Comparison of ENCODE assay signal across 17 cellular contexts in genomic region chr3:127678611-127679533, GRCh38. TPM values are rescaled to one million over a fixed set of nuclear protein-coding genes. Genes with fewer than 3 reads are reported as not detected.
DNase-seq lines count a peak whose midpoint lies in the region; ATAC-seq, FAIRE-seq and TF ChIP-seq lines count a peak whose summit lies in the region.
"Had no signal": no experiment of that assay in that cellular context is flagged by ENCODE, and none has a peak within 500 bp of the region (broad histone marks: within the 10 kb centered on the region; RNA-seq: fewer than 3 reads in every experiment).

No MANE protein-coding gene starts in this region.

- H3K27ac ChIP-seq in kidney (ENCODE audit: low read depth in 2 of 2, low read length in 2 of 2) (no peak overlapping the region), spleen (peak overlapping the region in 7 of 8 donors; percentile 44 to 96 (median 65))
- H3K27ac ChIP-seq: A549 had no signal

- no peaks in the 10 kb centered on the region for H3K27me3 Mint-ChIP-seq in activated CD8-positive, alpha-beta memory T cell treated with anti-CD3 and anti-CD28 coated beads, Interleukin-2, amount 10 ng/mL, durations not matched to agents 7 days and 5 days
- H3K27me3 Mint-ChIP-seq in T-helper 17 cell: no peaks in the 10 kb centered on the region
- H3K27me3 Mint-ChIP-seq: naive thymus-derived CD4-positive, alpha-beta T cell had no signal

- H3K27ac Mint-ChIP-seq in activated CD8-positive, alpha-beta memory T cell treated with anti-CD3 and anti-CD28 coated beads, Interleukin-2, amount 10 ng/mL, durations not matched to agents 7 days and 5 days: no peak overlapping the region
- peak overlapping the region; percentile 3 for H3K27ac Mint-ChIP-seq in T-helper 17 cell
- H3K27ac Mint-ChIP-seq: type B pancreatic cell had no signal

- no peak for TF ChIP-seq CTCF in kidney (IDR thresholded peaks at IDR 0.05; ENCODE audit: borderline replicate concordance, extremely low read depth, insufficient read depth)
- peak in 1 of 11 experiments; percentile 13 for TF ChIP-seq CTCF in spleen (IDR thresholded peaks at IDR 0.05 in 8 of 11, conservative IDR thresholded peaks at IDR 0.05 in 3 of 11)

- CTCF ChIA-PET in activated CD8-positive, alpha-beta memory T cell treated with anti-CD3 and anti-CD28 coated beads, Interleukin-2, amount 10 ng/mL, durations not matched to agents 7 days and 5 days (lab: Charles Lee): interaction anchor here (0.7 to 1.2 kb wide), 5 partner anchors 16 to 286 kb away, joined by 3 to 5 read pairs (median 3); no protein-coding TSS in a partner anchor

- H3K27me3 ChIP-seq in spleen (replicated peaks in 1 of 7): no peaks in the 10 kb centered on the region

- H3K4me3 Mint-ChIP-seq in activated CD8-positive, alpha-beta memory T cell treated with anti-CD3 and anti-CD28 coated beads, Interleukin-2, amount 10 ng/mL, durations not matched to agents 7 days and 5 days: no peak overlapping the region
- H3K4me3 Mint-ChIP-seq in T-helper 17 cell: no peak overlapping the region
- H3K4me3 Mint-ChIP-seq: naive thymus-derived CD4-positive, alpha-beta T cell; type B pancreatic cell had no signal

- no peaks in the 10 kb centered on the region for H3K36me3 Mint-ChIP-seq in activated CD8-positive, alpha-beta memory T cell treated with anti-CD3 and anti-CD28 coated beads, Interleukin-2, amount 10 ng/mL, durations not matched to agents 7 days and 5 days
- peaks cover 3% of the 10 kb centered on the region for H3K36me3 Mint-ChIP-seq in T-helper 17 cell (ENCODE audit: low read depth)
- H3K36me3 Mint-ChIP-seq: type B pancreatic cell had no signal

- no peak for FAIRE-seq in kidney (lab: Jason Lieb, UNC)
- FAIRE-seq: A549, astrocyte had no signal

- no peak overlapping the region for H3K9ac ChIP-seq in kidney (ENCODE audit: low read length in 2 of 2)

- H3K4me3 ChIP-seq in kidney (ENCODE audit: low read length in 2 of 2) (no peak overlapping the region), spleen (peak overlapping the region in 1 of 8 donors; percentile 46)
- H3K4me3 ChIP-seq: A549 had no signal

- DNase-seq in activated CD8-positive, alpha-beta memory T cell treated with anti-CD3 and anti-CD28 coated beads for 24 hours: peak; percentile 49
- DNase-seq in activated CD8-positive, alpha-beta memory T cell treated with anti-CD3 and anti-CD28 coated beads, Interleukin-2, amount 10 ng/mL, durations not matched to agents 7 days and 5 days: no peak
- no peak for DNase-seq in T-helper 17 cell
- peak; percentile 62 for DNase-seq in kidney
- DNase-seq in spleen: peak; percentile 88
- DNase-seq in SW480 (ENCODE audit: low spot score): no peak
- DNase-seq: Calu3; effector memory CD4-positive, alpha-beta T cell; foreskin melanocyte; NCI-H2171 treated with DMSO at 0.1 percent for 48 hours; stimulated activated CD4-positive, alpha-beta T cell treated with anti-CD3 and anti-CD28 coated beads, Interleukin-12 subunit alpha, Interleukin-12 subunit beta, amount 100 ng/mL, for 4 hours had no signal

- no peaks in the 10 kb centered on the region for H3K9me3 ChIP-seq in T-helper 17 cell (ENCODE audit: control insufficient read depth, low read length, poor library complexity, severe bottlenecking)
- H3K9me3 ChIP-seq in kidney (ENCODE audit: control insufficient read depth in 1 of 2, low read length in 2 of 2): no peaks in the 10 kb centered on the region
- no peaks in the 10 kb centered on the region for H3K9me3 ChIP-seq in spleen
- H3K9me3 ChIP-seq: A549 had no signal

- peaks cover under 1 to 3% of the 10 kb centered on the region in 2 donors for H3K4me1 ChIP-seq in kidney (ENCODE audit: control insufficient read depth in 1 of 2, insufficient read depth in 1 of 2, low read depth in 1 of 2, low read length in 2 of 2)
- peaks cover 2 to 100% (median 34%) of the 10 kb centered on the region in 6 donors for H3K4me1 ChIP-seq in spleen

- ATAC-seq in activated CD8-positive, alpha-beta memory T cell treated with anti-CD3 and anti-CD28 coated beads, Interleukin-2, amount 10 ng/mL, durations not matched to agents 7 days and 5 days: no peak
- ATAC-seq in T-helper 17 cell: no peak
- ATAC-seq in GM18861 (IDR thresholded peaks at IDR 0.05; ENCODE audit: unreplicated experiment): no peak
- no peak for ATAC-seq in GM21447 (IDR thresholded peaks at IDR 0.05; ENCODE audit: unreplicated experiment)
- ATAC-seq: naive thymus-derived CD4-positive, alpha-beta T cell had no signal

- no peak for TF ChIP-seq POLR2A in spleen (IDR thresholded peaks at IDR 0.05)

- 70 to 91% (median 86%) methylated on average over 11 to 12 of the region's 12 CpGs for WGBS in spleen, 5 donors

- peaks cover 6% of the 10 kb centered on the region for H3K4me1 Mint-ChIP-seq in activated CD8-positive, alpha-beta memory T cell treated with anti-CD3 and anti-CD28 coated beads, Interleukin-2, amount 10 ng/mL, durations not matched to agents 7 days and 5 days
- H3K4me1 Mint-ChIP-seq in T-helper 17 cell: peaks cover 25% of the 10 kb centered on the region

- H3K36me3 ChIP-seq in kidney (ENCODE audit: control insufficient read depth in 1 of 2, insufficient read depth in 2 of 2, low read length in 2 of 2) (no peaks in the 10 kb centered on the region), spleen (peaks cover 0 to 83% (median 35%) of the 10 kb centered on the region in 6 donors)

- intact Hi-C loops in kidney (cut with DNase I): no loop called here
- intact Hi-C loops in spleen (cut with DNase I; ENCODE audit: low total_unique reads): no loop called here

- H3K9me3 Mint-ChIP-seq in activated CD8-positive, alpha-beta memory T cell treated with anti-CD3 and anti-CD28 coated beads, Interleukin-2, amount 10 ng/mL, durations not matched to agents 7 days and 5 days (ENCODE audit: low read depth): no peaks in the 10 kb centered on the region
- H3K9me3 Mint-ChIP-seq: type B pancreatic cell had no signal

RNA-seq across cellular contexts. Expression of gene ABTB1, which starts 6.1 kb away (rescaled TPM):
- 10 to 100 TPM; 16.0 to 19.4 TPM for total RNA-seq in activated CD8-positive, alpha-beta memory T cell treated with anti-CD3 and anti-CD28 coated beads, Interleukin-2, amount 10 ng/mL, durations not matched to agents 7 days and 5 days
- total RNA-seq in T-helper 17 cell: 10 to 100 TPM; 88.6 to 95.2 TPM
- total RNA-seq in kidney: 29.2 TPM
- 43.2 TPM for polyA plus RNA-seq in kidney (ENCODE audit: insufficient read depth, low read depth, low replicate concordance)
- 100 to 1,000 TPM in 6 of 7 donors, 10 to 100 TPM in 1; 91.9 to 172 (median 152) TPM for total RNA-seq in spleen
- 100 to 1,000 TPM in 2 of 3 donors, 10 to 100 TPM in 1; 57.9 to 156 (median 138) TPM for polyA plus RNA-seq in spleen

RNA-seq across cellular contexts. Expression of gene PODXL2, which starts 49.9 kb away (rescaled TPM):
- 1 to 10 TPM; 1.4 to 2.2 TPM for total RNA-seq in activated CD8-positive, alpha-beta memory T cell treated with anti-CD3 and anti-CD28 coated beads, Interleukin-2, amount 10 ng/mL, durations not matched to agents 7 days and 5 days
- total RNA-seq in T-helper 17 cell (1 to 10 TPM; 4.8 to 5.5 TPM), kidney (7.4 TPM), spleen (1 to 10 TPM in 6 of 7 donors, under 1 TPM in 1; 0.77 to 3.1 (median 2.5) TPM)
- polyA plus RNA-seq in kidney (ENCODE audit: insufficient read depth, low read depth, low replicate concordance) (10.5 TPM), spleen (1 to 10 TPM in 2 of 3 donors, under 1 TPM in 1; 0.87 to 2.7 (median 1.4) TPM)

Comparison
In these comparisons a context has a peak if more than half of its experiments do, and no peak if none do; other contexts are left out.
1. DNase-seq: peak in activated CD8-positive, alpha-beta memory T cell treated with anti-CD3 and anti-CD28 coated beads for 24 hours (single experiment), kidney (single experiment) and spleen (single experiment); none in activated CD8-positive, alpha-beta memory T cell treated with anti-CD3 and anti-CD28 coated beads, Interleukin-2, amount 10 ng/mL, durations not matched to agents 7 days and 5 days (single experiment), T-helper 17 cell (0 of 3) and SW480 (single experiment).
2. H3K27ac ChIP-seq: peak in spleen (7 of 8); none in kidney (0 of 2).